Comparison of ENCODE assay signal across 20 cellular contexts in the genomic region with DNA sequence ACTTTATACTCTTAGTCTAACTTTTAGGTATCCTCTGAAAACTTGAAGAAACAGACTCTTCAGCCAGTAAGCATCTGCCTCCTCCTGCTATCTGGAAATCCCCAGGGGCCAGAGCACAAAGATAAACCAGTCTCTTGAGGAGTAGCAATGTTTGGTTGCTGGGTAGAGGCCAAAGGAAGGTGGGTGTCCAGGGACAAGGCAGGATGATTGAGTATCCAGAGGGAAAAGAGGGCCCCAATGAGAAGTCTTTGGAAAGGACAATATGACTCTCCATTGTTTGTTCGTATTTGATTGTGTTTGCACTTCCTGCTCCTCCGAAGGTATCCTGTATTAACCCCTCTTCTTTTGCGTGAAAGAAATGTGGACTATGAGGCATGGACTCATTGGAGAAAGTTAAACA. TPM values are rescaled to one million over a fixed set of nuclear protein-coding genes. Genes with fewer than 3 reads are reported as not detected.
DNase-seq lines count a peak whose midpoint lies in the region; ATAC-seq and TF ChIP-seq lines count a peak whose summit lies in the region.
"Had no signal": no experiment of that assay in that cellular context is flagged by ENCODE, and none has a peak within 500 bp of the region (broad histone marks: within the 10 kb centered on the region; RNA-seq: fewer than 3 reads in every experiment).

No MANE protein-coding gene starts in this region.

- ATAC-seq in HG03097 (IDR thresholded peaks at IDR 0.05; ENCODE audit: low FRiP score, unreplicated experiment): no peak
- ATAC-seq: A549; CD8-positive, alpha-beta T cell had no signal

- H3K4me2 ChIP-seq in osteoblast (ENCODE audit: insufficient read depth, low read length): no peak overlapping the region
- no peak overlapping the region for H3K4me2 ChIP-seq in trophoblast cell (ENCODE audit: low read length)
- H3K4me2 ChIP-seq: A549, BLaER1 had no signal

- no peak overlapping the region for H4K91ac ChIP-seq in trophoblast cell (ENCODE audit: low read depth, low read length)

- H3K79me2 ChIP-seq in osteoblast (ENCODE audit: insufficient read depth, low read length) (no peaks in the 10 kb centered on the region), trophoblast cell (ENCODE audit: control insufficient read depth, insufficient read depth, low read length, poor library complexity) (no peaks in the 10 kb centered on the region)

- H2BK12ac ChIP-seq in trophoblast cell (ENCODE audit: low read length): no peak overlapping the region

- no peak overlapping the region for H2AK5ac ChIP-seq in trophoblast cell (ENCODE audit: low read length)

- no peak overlapping the region for H4K8ac ChIP-seq in trophoblast cell (ENCODE audit: low read depth, low read length)

- DNase-seq in NCI-H748 (lab: John Stamatoyannopoulos, UW; ENCODE audit: unreplicated experiment) (peak; percentile 14), NCI-H748 treated with DMSO at 0.1 percent for 48 hours (lab: John Stamatoyannopoulos, UW) (no peak), DMS53 treated with DMSO at 0.1 percent for 48 hours (lab: John Stamatoyannopoulos, UW; ENCODE audit: unreplicated experiment) (peak; percentile 15), osteoblast (ENCODE audit: insufficient read length, low spot score, missing footprints) (no peak), trophoblast cell (no peak)
- DNase-seq: ACHN; BE2C; C1 segment of cervical spinal cord; Caco-2; Calu3; CD4-positive, alpha-beta T cell; CD8-positive, alpha-beta T cell; GF-D8 had no signal

- H3K9ac ChIP-seq in trophoblast cell (ENCODE audit: low read length): no peak overlapping the region
- H3K9ac ChIP-seq: BLaER1 had no signal

- H3K9me3 ChIP-seq in osteoblast (ENCODE audit: low read depth, low read length): no peaks in the 10 kb centered on the region
- H3K9me3 ChIP-seq in trophoblast cell (ENCODE audit: insufficient read depth, low read depth, low read length): no peaks in the 10 kb centered on the region
- H3K9me3 ChIP-seq: A549, BE2C, BLaER1, Caco-2 had no signal

- TF ChIP-seq CTCF in VCaP (conservative IDR thresholded peaks at IDR 0.05) (no peak), osteoblast (IDR thresholded peaks at IDR 0.05; ENCODE audit: extremely low read depth, low read depth, low read length) (no peak)

- no peaks in the 10 kb centered on the region for H3K36me3 ChIP-seq in osteoblast (ENCODE audit: insufficient read depth, low read length)
- no peaks in the 10 kb centered on the region for H3K36me3 ChIP-seq in trophoblast cell (ENCODE audit: control insufficient read depth in 1 of 2, insufficient read depth in 2 of 2, low read length in 2 of 2)
- H3K36me3 ChIP-seq: BE2C, BLaER1 had no signal

- H3K4me1 ChIP-seq in osteoblast (ENCODE audit: insufficient read depth, low read length) (no peaks in the 10 kb centered on the region), trophoblast cell (ENCODE audit: control insufficient read depth in 1 of 2, insufficient read depth in 2 of 2, low read length in 2 of 2) (no peaks in the 10 kb centered on the region)
- H3K4me1 ChIP-seq: A549, BE2C, BLaER1, Caco-2 had no signal

- peak overlapping the region; percentile 61 for H3K27ac ChIP-seq in VCaP
- H3K27ac ChIP-seq in osteoblast (ENCODE audit: low read depth, low read length): no peak overlapping the region
- no peak overlapping the region for H3K27ac ChIP-seq in trophoblast cell (ENCODE audit: low read depth, low read length)
- H3K27ac ChIP-seq: 22Rv1, A549, BLaER1 had no signal

- H3K4ac ChIP-seq in trophoblast cell (ENCODE audit: low read depth, low read length): no peak overlapping the region

- no peak overlapping the region for H2BK120ac ChIP-seq in trophoblast cell (ENCODE audit: insufficient read depth, low read length, poor library complexity)

- no CpG with 5 or more reads among the region's 3 CpGs for WGBS in trophoblast cell (ENCODE audit: extremely low coverage, insufficient coverage, insufficient read length)

- no peak overlapping the region for H3K14ac ChIP-seq in trophoblast cell (ENCODE audit: low read length)

- no peak overlapping the region for H3K4me3 ChIP-seq in osteoblast (ENCODE audit: insufficient read depth, low read length)
- H3K4me3 ChIP-seq in trophoblast cell (ENCODE audit: low read depth, low read length): no peak overlapping the region
- H3K4me3 ChIP-seq: A549, BLaER1 had no signal

- H3K18ac ChIP-seq in trophoblast cell (ENCODE audit: low read length): no peak overlapping the region

- H4K12ac ChIP-seq in trophoblast cell (ENCODE audit: low read depth, low read length): no peak overlapping the region

- H3K79me1 ChIP-seq in trophoblast cell (ENCODE audit: low read length): no peaks in the 10 kb centered on the region

- H2BK5ac ChIP-seq in trophoblast cell (ENCODE audit: low read depth, low read length, poor library complexity): no peak overlapping the region

- no peaks in the 10 kb centered on the region for H3K27me3 ChIP-seq in osteoblast (ENCODE audit: insufficient read depth, low read length)
- H3K27me3 ChIP-seq in trophoblast cell (ENCODE audit: insufficient read depth, low read length): no peaks in the 10 kb centered on the region
- H3K27me3 ChIP-seq: BE2C, BLaER1 had no signal

- H2AFZ ChIP-seq in osteoblast (ENCODE audit: low read length) (no peak overlapping the region), trophoblast cell (ENCODE audit: insufficient read depth, low read length, poor library complexity) (no peak overlapping the region)

- no peaks in the 10 kb centered on the region for H4K20me1 ChIP-seq in osteoblast (ENCODE audit: insufficient read depth, low read length)
- H4K20me1 ChIP-seq: BLaER1 had no signal

- no peak overlapping the region for H3K23ac ChIP-seq in trophoblast cell (ENCODE audit: low read length)

RNA-seq across cellular contexts. Expression of a gene that starts 4.8 kb away (rescaled TPM):
- not detected in 2 replicates for total RNA-seq in osteoblast
- polyA plus RNA-seq in trophoblast cell (2013): not detected in 2 replicates
- total RNA-seq: A172; Caco-2; Calu3; CD4-positive, alpha-beta T cell; CD8-positive, alpha-beta T cell had no signal
- polyA plus RNA-seq: A549, AG04450 had no signal

RNA-seq across cellular contexts. Expression of a gene that starts 7.5 kb away (rescaled TPM):
- not detected in 2 replicates for total RNA-seq in osteoblast
- polyA plus RNA-seq in trophoblast cell (2013): not detected in 2 replicates
- total RNA-seq: A172; Caco-2; Calu3; CD4-positive, alpha-beta T cell; CD8-positive, alpha-beta T cell had no signal
- polyA plus RNA-seq: A549, AG04450 had no signal

RNA-seq across cellular contexts. Expression of a gene that starts 19.0 kb away (rescaled TPM):
- 13.6 and 17.7 TPM in 2 replicates for total RNA-seq in osteoblast
- polyA plus RNA-seq in trophoblast cell (2013): 5.1 and 5.4 TPM in 2 replicates

RNA-seq across cellular contexts. Expression of a gene that starts 44.0 kb away (rescaled TPM):
- not detected in 2 replicates for total RNA-seq in osteoblast
- polyA plus RNA-seq in trophoblast cell (2013): not detected in 2 replicates
- total RNA-seq: A172; Caco-2; Calu3; CD4-positive, alpha-beta T cell; CD8-positive, alpha-beta T cell had no signal
- polyA plus RNA-seq: A549, AG04450 had no signal

RNA-seq across cellular contexts. Expression of a gene that starts 48.3 kb away (rescaled TPM):
- total RNA-seq in osteoblast: not detected in 2 replicates
- not detected in 2 replicates for polyA plus RNA-seq in trophoblast cell (2013)
- total RNA-seq: A172; Caco-2; Calu3; CD4-positive, alpha-beta T cell; CD8-positive, alpha-beta T cell had no signal
- polyA plus RNA-seq: A549, AG04450 had no signal

Comparison
In these comparisons a context has a peak if more than half of its experiments do, and no peak if none do; other contexts are left out.
1. DNase-seq: peak in NCI-H748 (single experiment) and DMS53 treated with DMSO at 0.1 percent for 48 hours (single experiment); none in NCI-H748 treated with DMSO at 0.1 percent for 48 hours (single experiment), osteoblast (single experiment) and trophoblast cell (0 of 2).